Comparison of ENCODE assay signal across 14 cellular contexts in the genomic region with DNA sequence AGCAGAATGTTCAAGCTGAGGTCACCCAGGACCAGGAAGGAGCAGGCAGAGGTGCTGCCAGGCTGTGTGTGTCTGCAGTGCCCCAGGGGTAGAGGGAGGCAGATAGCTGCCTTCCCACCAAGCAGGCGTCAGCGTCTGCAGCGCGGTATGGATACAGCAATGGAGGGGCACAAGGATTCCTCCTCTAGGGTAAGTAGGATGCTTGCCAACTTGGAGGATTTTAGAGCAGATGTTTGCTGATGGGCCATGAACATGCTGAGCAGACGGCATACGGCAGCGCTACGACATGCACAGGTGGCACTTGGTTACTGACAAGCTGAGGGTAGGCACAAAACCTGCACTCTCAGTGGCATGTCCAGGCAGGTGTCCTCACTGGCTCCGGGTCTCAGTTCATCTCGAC. TPM values are rescaled to one million over a fixed set of nuclear protein-coding genes. Genes with fewer than 3 reads are reported as not detected.
DNase-seq lines count a peak whose midpoint lies in the region; ATAC-seq, FAIRE-seq and TF ChIP-seq lines count a peak whose summit lies in the region.
"Had no signal": no experiment of that assay in that cellular context is flagged by ENCODE, and none has a peak within 500 bp of the region (broad histone marks: within the 10 kb centered on the region; RNA-seq: fewer than 3 reads in every experiment).

No MANE protein-coding gene starts in this region.

- peaks cover 34% of the 10 kb centered on the region for H3K36me3 Mint-ChIP-seq in WTC11

- POLR2A ChIA-PET in WTC11 (lab: Charles Lee), result no interaction called here

- peaks cover 9% of the 10 kb centered on the region for H3K9me3 Mint-ChIP-seq in WTC11

- ATAC-seq in WTC11 (no peak), sciatic nerve (no peak), GM21381 (IDR thresholded peaks at IDR 0.05; ENCODE audit: unreplicated experiment) (no peak)

- CTCF ChIA-PET in WTC11 (lab: Charles Lee), result no interaction called here

- no peak for FAIRE-seq in frontal cortex (lab: Jason Lieb, UNC)

- no peak overlapping the region for H3K4me3 Mint-ChIP-seq in WTC11

- DNase-seq in NCI-H510A treated with DMSO at 0.1 percent for 48 hours (lab: John Stamatoyannopoulos, UW) (peak; percentile 53), NCI-H510A (lab: John Stamatoyannopoulos, UW) (no peak), NCI-H2029 (lab: John Stamatoyannopoulos, UW) (peak; percentile 53), WTC11 (ENCODE audit: low spot score) (peak; percentile 2), sciatic nerve (ENCODE audit: low spot score) (peak; percentile 27), NCI-H1436 treated with DMSO at 0.1 percent for 48 hours (lab: John Stamatoyannopoulos, UW) (no peak), frontal cortex (ENCODE audit: low spot score in 2 of 2) (no peak)
- DNase-seq: 8988T, DMS153, HCEC 1CT, NCI-H2227 treated with DMSO at 0.1 percent for 48 hours, NCI-H748 treated with DMSO at 0.1 percent for 48 hours, SHP77 treated with DMSO at 0.1 percent for 48 hours had no signal

- no peak for TF ChIP-seq CTCF in WTC11 (IDR thresholded peaks at IDR 0.05)

- no peak overlapping the region for H3K27ac Mint-ChIP-seq in WTC11

- intact Hi-C loops in sciatic nerve (cut with DNase I), result no loop called here

- peaks cover 17% of the 10 kb centered on the region for H3K4me1 Mint-ChIP-seq in WTC11

- no peaks in the 10 kb centered on the region for H3K27me3 Mint-ChIP-seq in WTC11 (ENCODE audit: low read depth)

TF ChIP-seq in WTC11, 78 proteins besides CTCF, POLR2A, EP300 and RAD21:
- no peak for TF ChIP-seq ZNF138 (CRISPR knock-in tag; conservative IDR thresholded peaks at IDR 0.05)

RNA-seq across cellular contexts. Expression of a gene that starts 48.1 kb away (rescaled TPM):
- total RNA-seq in WTC11 (2021) (30.2 to 38.2 TPM (median 32.5 TPM) in 3 replicates), sciatic nerve (21.2 TPM), frontal cortex (32.2 TPM)

Comparison
In these comparisons a context has a peak if more than half of its experiments do, and no peak if none do; other contexts are left out.
1. DNase-seq: peak in NCI-H510A treated with DMSO at 0.1 percent for 48 hours (single experiment), NCI-H2029 (single experiment), WTC11 (single experiment) and sciatic nerve (single experiment); none in NCI-H510A (single experiment), NCI-H1436 treated with DMSO at 0.1 percent for 48 hours (single experiment) and frontal cortex (0 of 2).